In genomic region chr7:118517275-118517674, GRCh38 we compare ENCODE assay signal across 17 cellular contexts.
"Had no signal": no experiment of that assay in that cellular context is flagged by ENCODE, and none has a peak within 500 bp of the region (broad histone marks: within the 10 kb centered on the region; RNA-seq: fewer than 3 reads in every experiment).

No MANE protein-coding gene starts in this region.

- H3K4me3 ChIP-seq: lower lobe of right lung, prostate gland, right lobe of liver, spleen, stomach, thoracic aorta had no signal

- H3K9me3 ChIP-seq: lower lobe of right lung, prostate gland, right lobe of liver, spleen, stomach, thoracic aorta had no signal

- DNase-seq: activated CD4-positive, alpha-beta T cell treated with anti-CD3 and anti-CD28 coated beads for 48 hours; activated CD8-positive, alpha-beta memory T cell treated with anti-CD3 and anti-CD28 coated beads, Interleukin-2, amount 50 U/mL, for 4 hours; activated CD8-positive, alpha-beta T cell treated with anti-CD3 and anti-CD28 coated beads, Interleukin-2, amount 10 ng/mL, durations not matched to agents 7 days and 5 days; activated gamma-delta T cell; activated T-cell treated with anti-CD3 and anti-CD28 coated beads, Interleukin-2, amount 50 U/mL, for 72 hours; amniotic stem cell; brain microvascular endothelial cell; hippocampal formation; left colon; lower lobe of right lung; midbrain; right lobe of liver; spleen; stomach had no signal

- H3K27ac ChIP-seq: brain microvascular endothelial cell, lower lobe of right lung, prostate gland, right lobe of liver, spleen, stomach, thoracic aorta had no signal

- H3K36me3 ChIP-seq: brain microvascular endothelial cell, lower lobe of right lung, prostate gland, right lobe of liver, spleen, stomach, thoracic aorta had no signal

- H3K4me1 ChIP-seq: lower lobe of right lung, prostate gland, right lobe of liver, spleen, stomach had no signal

- ATAC-seq: activated CD8-positive, alpha-beta T cell treated with anti-CD3 and anti-CD28 coated beads, Interleukin-2, amount 10 ng/mL, durations not matched to agents 7 days and 5 days; activated T-cell treated with anti-CD3 and anti-CD28 coated beads, Interleukin-2, amount 50 U/mL, for 72 hours; left colon; lower lobe of right lung; right lobe of liver; WTC11 had no signal

- H3K27me3 ChIP-seq: brain microvascular endothelial cell, right lobe of liver, spleen, stomach had no signal
